11 cellular contexts compared by ENCODE assay signal in genomic region chr1:43912607-43913006, GRCh38. TPM values are rescaled to one million over a fixed set of nuclear protein-coding genes. Genes with fewer than 3 reads are reported as not detected.
DNase-seq lines count a peak whose midpoint lies in the region; ATAC-seq and TF ChIP-seq lines count a peak whose summit lies in the region.
"Had no signal": no experiment of that assay in that cellular context is flagged by ENCODE, and none has a peak within 500 bp of the region (broad histone marks: within the 10 kb centered on the region; RNA-seq: fewer than 3 reads in every experiment).

No MANE protein-coding gene starts in this region.

- no peaks in the 10 kb centered on the region for H3K36me3 Mint-ChIP-seq in WTC11

- H3K27me3 Mint-ChIP-seq in WTC11 (ENCODE audit: low read depth), result peaks cover 12% of the 10 kb centered on the region

- no peak for TF ChIP-seq CTCF in WTC11 (IDR thresholded peaks at IDR 0.05)

- POLR2A ChIA-PET in WTC11 (lab: Charles Lee), result interaction anchor here (0.6 to 1.1 kb wide), 3 partner anchors 21 to 262 kb away, joined by 3 read pairs; partner anchors contain the start of gene KDM4A

- H3K27ac Mint-ChIP-seq in WTC11, result no peak overlapping the region; the same call in none of the 2 replicates

- H3K9me3 Mint-ChIP-seq in WTC11, result no peaks in the 10 kb centered on the region

- DNase-seq in GM03348 (ENCODE audit: low spot score) (peak; percentile 87), WTC11 (ENCODE audit: low spot score) (peak; percentile 65), fibroblast of the conjunctiva (ENCODE audit: low read depth) (peak; percentile 36), posterior vena cava (ENCODE audit: low spot score) (peak; percentile 76), NCI-H510A treated with DMSO at 0.1 percent for 48 hours (lab: John Stamatoyannopoulos, UW) (no peak)
- DNase-seq: cortex of kidney, NCI-H526 treated with DMSO at 0.1 percent for 48 hours had no signal

- intact Hi-C loops in posterior vena cava (cut with DNase I), result no loop called here

- H3K4me3 Mint-ChIP-seq in WTC11, result no peak overlapping the region

- ATAC-seq in WTC11 (peak; percentile 81), GM18502 (IDR thresholded peaks at IDR 0.05; ENCODE audit: poor library complexity, unreplicated experiment) (no peak), GM19455 (IDR thresholded peaks at IDR 0.05; ENCODE audit: unreplicated experiment) (no peak), GM21447 (IDR thresholded peaks at IDR 0.05; ENCODE audit: unreplicated experiment) (no peak)
- ATAC-seq: activated CD4-positive, CD25-positive, alpha-beta regulatory T cell treated with anti-CD3 and anti-CD28 coated beads, Interleukin-2, amount 50 U/mL, for 24 hours had no signal

- H3K4me1 Mint-ChIP-seq in WTC11, result peaks cover 32% of the 10 kb centered on the region

- CTCF ChIA-PET in WTC11 (lab: Charles Lee), result interaction anchor here (1.0 to 8.2 kb wide), 6 partner anchors 17 to 148 kb away, joined by 3 to 96 read pairs (median 18); partner anchors contain the start of gene ARTN

TF ChIP-seq in WTC11, 78 proteins besides CTCF, POLR2A, EP300 and RAD21:
- TF ChIP-seq ZNF423 (CRISPR knock-in tag; IDR thresholded peaks at IDR 0.05) (peak; percentile 88), NFATC4 (CRISPR knock-in tag; IDR thresholded peaks at IDR 0.05) (no peak)

RNA-seq across cellular contexts. Expression of gene ARTN, which starts 21.0 kb away (rescaled TPM):
- total RNA-seq in WTC11 (2021), result 23.5 to 28.5 TPM (median 23.6 TPM) in 3 replicates
- total RNA-seq in posterior vena cava, result 1 to 10 TPM; 2.5 to 4.2 TPM

RNA-seq across cellular contexts. Expression of gene IPO13, which starts 34.1 kb away (rescaled TPM):
- total RNA-seq in WTC11 (2021) (17.8 to 24.2 TPM (median 19.1 TPM) in 3 replicates), posterior vena cava (10 to 100 TPM; 20.4 to 21.8 TPM)

RNA-seq across cellular contexts. Expression of gene DPH2, which starts 57.2 kb away (rescaled TPM):
- total RNA-seq in WTC11 (2021), result 47.6 to 57.5 TPM (median 51.5 TPM) in 3 replicates
- 10 to 100 TPM; 13.5 to 14.5 TPM for total RNA-seq in posterior vena cava
